9 cellular contexts compared by ENCODE assay signal in genomic region chr1:198932351-198932991, GRCh38.
DNase-seq lines count a peak whose midpoint lies in the region; ATAC-seq and TF ChIP-seq lines count a peak whose summit lies in the region.
"Had no signal": no experiment of that assay in that cellular context is flagged by ENCODE, and none has a peak within 500 bp of the region (broad histone marks: within the 10 kb centered on the region; RNA-seq: fewer than 3 reads in every experiment).

No MANE protein-coding gene starts in this region.

- H3K4me3 Mint-ChIP-seq in CD14-positive monocyte (peak overlapping the region; percentile 67 to 87), progenitor cell of endocrine pancreas (ENCODE audit: low read depth) (no peak overlapping the region)
- peak overlapping the region; percentile 92 for H3K4me3 Mint-ChIP-seq in activated T-helper 1 cell treated with anti-CD3 and anti-CD28 coated beads, Interleukin-12 subunit alpha, Interleukin-12 subunit beta, Interleukin-2, Interleukin-4 antibody, amounts not matched to agents 30 ng/mL and 10 ng/mL and 1 ng/mL, durations not matched to agents 14 hours and 24 hours and 36 hours

- H3K36me3 Mint-ChIP-seq in CD14-positive monocyte (peaks cover 0 to 4% of the 10 kb centered on the region in 2 donors), progenitor cell of endocrine pancreas (ENCODE audit: insufficient read depth) (no peaks in the 10 kb centered on the region)
- peaks cover 12% of the 10 kb centered on the region for H3K36me3 Mint-ChIP-seq in activated T-helper 1 cell treated with anti-CD3 and anti-CD28 coated beads, Interleukin-12 subunit alpha, Interleukin-12 subunit beta, Interleukin-2, Interleukin-4 antibody, amounts not matched to agents 30 ng/mL and 10 ng/mL and 1 ng/mL, durations not matched to agents 14 hours and 24 hours and 36 hours (ENCODE audit: low read depth)

- TF ChIP-seq CTCF in CD14-positive monocyte (IDR thresholded peaks at IDR 0.05) (no peak), WERI-Rb-1 (IDR thresholded peaks at IDR 0.05; ENCODE audit: low read depth, low read length) (no peak), progenitor cell of endocrine pancreas (IDR thresholded peaks at IDR 0.05; ENCODE audit: unreplicated experiment) (no peak)

- H3K9me3 ChIP-seq in WERI-Rb-1 (ENCODE audit: severe bottlenecking), result no peaks in the 10 kb centered on the region

- H3K27ac Mint-ChIP-seq in CD14-positive monocyte, result peak overlapping the region in 6 of 7 donors; percentile 41 to 82 (median 72)
- H3K27ac Mint-ChIP-seq in activated T-helper 1 cell treated with anti-CD3 and anti-CD28 coated beads, Interleukin-12 subunit alpha, Interleukin-12 subunit beta, Interleukin-2, Interleukin-4 antibody, amounts not matched to agents 30 ng/mL and 10 ng/mL and 1 ng/mL, durations not matched to agents 14 hours and 24 hours and 36 hours, result peak overlapping the region; percentile 96
- no peak overlapping the region for H3K27ac Mint-ChIP-seq in progenitor cell of endocrine pancreas

- H3K36me3 ChIP-seq in WERI-Rb-1, result no peaks in the 10 kb centered on the region; the same call in none of the 2 replicates

- H3K27ac ChIP-seq in layer of hippocampus (ENCODE audit: low read depth, low read length), result peak overlapping the region; percentile 78
- no peak overlapping the region for H3K27ac ChIP-seq in WERI-Rb-1
- H3K27ac ChIP-seq: parathyroid adenoma had no signal

- DNase-seq in CD14-positive monocyte (ENCODE audit: low spot score) (no peak), HT-29 (ENCODE audit: low spot score) (peak; percentile 81), WERI-Rb-1 (no peak), GDM1 (lab: John Stamatoyannopoulos, UW) (no peak), progenitor cell of endocrine pancreas (ENCODE audit: low spot score, unreplicated experiment) (no peak)
- DNase-seq in activated T-helper 1 cell treated with anti-CD3 and anti-CD28 coated beads, Interleukin-12 subunit alpha, Interleukin-12 subunit beta, Interleukin-2, Interleukin-4 antibody, amounts not matched to agents 30 ng/mL and 10 ng/mL and 1 ng/mL, durations not matched to agents 14 hours and 24 hours and 36 hours (ENCODE audit: low spot score), result no peak

- no peaks in the 10 kb centered on the region for H3K27me3 ChIP-seq in layer of hippocampus (ENCODE audit: control insufficient read depth, insufficient read depth, low read length)
- no peaks in the 10 kb centered on the region for H3K27me3 ChIP-seq in WERI-Rb-1 (ENCODE audit: insufficient read depth, low read depth, severe bottlenecking)

- H3K27me3 Mint-ChIP-seq in CD14-positive monocyte (ENCODE audit: low read depth in 3 of 3) (no peaks in the 10 kb centered on the region), progenitor cell of endocrine pancreas (no peaks in the 10 kb centered on the region)
- no peaks in the 10 kb centered on the region for H3K27me3 Mint-ChIP-seq in activated T-helper 1 cell treated with anti-CD3 and anti-CD28 coated beads, Interleukin-12 subunit alpha, Interleukin-12 subunit beta, Interleukin-2, Interleukin-4 antibody, amounts not matched to agents 30 ng/mL and 10 ng/mL and 1 ng/mL, durations not matched to agents 14 hours and 24 hours and 36 hours (ENCODE audit: insufficient read depth)

- H3K9me3 Mint-ChIP-seq in CD14-positive monocyte (no peaks in the 10 kb centered on the region), progenitor cell of endocrine pancreas (ENCODE audit: low read depth) (no peaks in the 10 kb centered on the region)
- no peaks in the 10 kb centered on the region for H3K9me3 Mint-ChIP-seq in activated T-helper 1 cell treated with anti-CD3 and anti-CD28 coated beads, Interleukin-12 subunit alpha, Interleukin-12 subunit beta, Interleukin-2, Interleukin-4 antibody, amounts not matched to agents 30 ng/mL and 10 ng/mL and 1 ng/mL, durations not matched to agents 14 hours and 24 hours and 36 hours

- intact Hi-C loops in CD14-positive monocyte (cut with micrococcal nuclease), result no loop called here
- intact Hi-C loops in activated T-helper 1 cell treated with anti-CD3 and anti-CD28 coated beads, Interleukin-12 subunit alpha, Interleukin-12 subunit beta, Interleukin-2, Interleukin-4 antibody, amounts not matched to agents 30 ng/mL and 10 ng/mL and 1 ng/mL, durations not matched to agents 14 hours and 24 hours and 36 hours (cut with micrococcal nuclease), result no loop called here

- H3K4me3 ChIP-seq in WERI-Rb-1 (ENCODE audit: low read depth, low read length), result no peak overlapping the region

- ATAC-seq in GM18517 (IDR thresholded peaks at IDR 0.05; ENCODE audit: unreplicated experiment), result no peak

- peaks cover 32% of the 10 kb centered on the region for H3K4me1 Mint-ChIP-seq in CD14-positive monocyte
- peaks cover 49% of the 10 kb centered on the region for H3K4me1 Mint-ChIP-seq in activated T-helper 1 cell treated with anti-CD3 and anti-CD28 coated beads, Interleukin-12 subunit alpha, Interleukin-12 subunit beta, Interleukin-2, Interleukin-4 antibody, amounts not matched to agents 30 ng/mL and 10 ng/mL and 1 ng/mL, durations not matched to agents 14 hours and 24 hours and 36 hours (ENCODE audit: low read depth)
- H3K4me1 Mint-ChIP-seq in progenitor cell of endocrine pancreas (ENCODE audit: low read depth), result peaks cover 8% of the 10 kb centered on the region
